Comparison of ENCODE assay signal across 11 cellular contexts in genomic region chr5:140965905-140966292, GRCh38. TPM values are rescaled to one million over a fixed set of nuclear protein-coding genes. Genes with fewer than 3 reads are reported as not detected.
DNase-seq lines count a peak whose midpoint lies in the region; ATAC-seq and TF ChIP-seq lines count a peak whose summit lies in the region.
"Had no signal": no experiment of that assay in that cellular context is flagged by ENCODE, and none has a peak within 500 bp of the region (broad histone marks: within the 10 kb centered on the region; RNA-seq: fewer than 3 reads in every experiment).

No MANE protein-coding gene starts in this region.

- ATAC-seq in GM19467 (IDR thresholded peaks at IDR 0.05; ENCODE audit: unreplicated experiment), result no peak
- ATAC-seq in HG03045 (IDR thresholded peaks at IDR 0.05; ENCODE audit: unreplicated experiment), result no peak
- ATAC-seq in GM18867 (IDR thresholded peaks at IDR 0.05; ENCODE audit: unreplicated experiment), result no peak
- ATAC-seq: K562 had no signal

- in situ Hi-C loops in transverse colon (cut with MboI; ENCODE audit: low pct_ligation_motif_present in 1 of 4, low pct_unique_long_range_greater_than_20kb in 1 of 4, low sequenced_read_pairs in 3 of 4), result no loop called here

- H3K14ac ChIP-seq in mesenchymal stem cell (ENCODE audit: low read length in 2 of 2), result peak overlapping the region in 1 of 2 experiments; percentile 8

- H3K18ac ChIP-seq in mesenchymal stem cell (ENCODE audit: low read depth in 1 of 2, low read length in 2 of 2), result peak overlapping the region in 1 of 2 experiments; percentile 61

- no peak overlapping the region for H2AK5ac ChIP-seq in mesenchymal stem cell (ENCODE audit: low read length, severe bottlenecking)

- intact Hi-C loops in transverse colon (cut with DNase I; ENCODE audit: low total_unique reads), result no loop called here

- H3K4me1 Mint-ChIP-seq in chondrocyte (ENCODE audit: low read depth), result peaks cover 47% of the 10 kb centered on the region
- H3K4me1 Mint-ChIP-seq: CD14-positive monocyte had no signal

- no peak for TF ChIP-seq EP300 in transverse colon (IDR thresholded peaks at IDR 0.05; ENCODE audit: low read depth)

- H2BK15ac ChIP-seq in mesenchymal stem cell (ENCODE audit: low read depth, poor library complexity, severe bottlenecking), result no peak overlapping the region

- H3K27me3 Mint-ChIP-seq in chondrocyte (ENCODE audit: low read depth), result no peaks in the 10 kb centered on the region

- H3K36me3 ChIP-seq in mesenchymal stem cell (ENCODE audit: control insufficient read depth in 1 of 2, insufficient read depth in 2 of 2, low read depth in 1 of 2, low read length in 2 of 2) (peaks cover 0 to 12% of the 10 kb centered on the region in 2 experiments), transverse colon (no peaks in the 10 kb centered on the region)

- H3K36me3 Mint-ChIP-seq in chondrocyte (ENCODE audit: low read depth), result peaks cover 2% of the 10 kb centered on the region

- no peaks in the 10 kb centered on the region for H3K79me1 ChIP-seq in mesenchymal stem cell (replicated peaks; ENCODE audit: low read length, poor library complexity, severe bottlenecking)

- peak overlapping the region; percentile 95 for H3K27ac Mint-ChIP-seq in chondrocyte (ENCODE audit: unreplicated experiment)
- H3K27ac Mint-ChIP-seq: CD14-positive monocyte had no signal

- peak overlapping the region; percentile 68 to 72 for H3K4me3 ChIP-seq in mesenchymal stem cell (ENCODE audit: insufficient read depth in 1 of 2, low read depth in 1 of 2, low read length in 2 of 2)
- peak overlapping the region in 3 of 4 donors; percentile 34 to 47 (median 38) for H3K4me3 ChIP-seq in transverse colon
- H3K4me3 ChIP-seq: K562 had no signal

- no peak overlapping the region for H2BK120ac ChIP-seq in mesenchymal stem cell (ENCODE audit: low read depth, low read length)

- no peak overlapping the region for H4K91ac ChIP-seq in mesenchymal stem cell (ENCODE audit: low read length)

- WGBS in mesenchymal stem cell, result 4% methylated on average over 7 of the region's 9 CpGs
- WGBS in transverse colon (ENCODE audit: low coverage in 1 of 2), 2 donors, result 6 to 7% methylated on average over 3 to 9 of the region's 9 CpGs

- peak overlapping the region; percentile 15 for H2AFZ ChIP-seq in mesenchymal stem cell (ENCODE audit: low read depth, low read length)

- H3K4me1 ChIP-seq in mesenchymal stem cell (ENCODE audit: control insufficient read depth, insufficient read depth, low read depth, low read length), result peaks cover 13% of the 10 kb centered on the region
- H3K4me1 ChIP-seq in transverse colon, result peaks cover 0 to 5% (median 4%) of the 10 kb centered on the region in 4 donors

- H3K27me3 ChIP-seq in mesenchymal stem cell (ENCODE audit: control insufficient read depth in 1 of 2, insufficient read depth in 1 of 2, low read length in 2 of 2), result peaks cover 13 to 40% of the 10 kb centered on the region in 2 experiments
- H3K27me3 ChIP-seq in transverse colon, result peaks cover 18% of the 10 kb centered on the region

- peak overlapping the region; percentile 55 for H4K8ac ChIP-seq in mesenchymal stem cell (ENCODE audit: low read length)

- H3K4me2 ChIP-seq in mesenchymal stem cell (ENCODE audit: low read length, poor library complexity, severe bottlenecking), result peak overlapping the region; percentile 97

- peak overlapping the region; percentile 15 for H3K9ac ChIP-seq in mesenchymal stem cell (ENCODE audit: low read length)

- no peak overlapping the region for H3K23ac ChIP-seq in mesenchymal stem cell (ENCODE audit: low read length in 2 of 2)

- DNase-seq in NCI-H748 treated with DMSO at 0.1 percent for 48 hours (lab: John Stamatoyannopoulos, UW), result peak; percentile 57
- DNase-seq in NCI-H748 (lab: John Stamatoyannopoulos, UW; ENCODE audit: unreplicated experiment), result no peak
- no peak for DNase-seq in chondrocyte (ENCODE audit: low spot score)
- no peak for DNase-seq in mesenchymal stem cell
- DNase-seq in transverse colon, result no peak
- DNase-seq: effector CD4-positive, alpha-beta T cell had no signal

- TF ChIP-seq CTCF in chondrocyte (IDR thresholded peaks at IDR 0.05) (no peak), transverse colon (IDR thresholded peaks at IDR 0.05) (no peak)

- TF ChIP-seq POLR2A in transverse colon (IDR thresholded peaks at IDR 0.05), result no peak

- no peaks in the 10 kb centered on the region for H3K9me3 Mint-ChIP-seq in chondrocyte (ENCODE audit: low read depth)

- H3K27ac ChIP-seq in mesenchymal stem cell (ENCODE audit: low read length, poor library complexity, severe bottlenecking), result no peak overlapping the region
- H3K27ac ChIP-seq in transverse colon, result peak overlapping the region in 1 of 4 donors; percentile 37

- no peak overlapping the region for H3K4ac ChIP-seq in mesenchymal stem cell (ENCODE audit: low read depth in 1 of 2, low read length in 2 of 2)

- H3K9me3 ChIP-seq in mesenchymal stem cell (ENCODE audit: control insufficient read depth, low read length), result no peaks in the 10 kb centered on the region
- H3K9me3 ChIP-seq in transverse colon, result no peaks in the 10 kb centered on the region

- no peak overlapping the region for H2BK5ac ChIP-seq in mesenchymal stem cell (ENCODE audit: low read depth, low read length, poor library complexity, severe bottlenecking)

- peak overlapping the region; percentile 96 for H3K4me3 Mint-ChIP-seq in chondrocyte (ENCODE audit: unreplicated experiment)

- H2BK12ac ChIP-seq in mesenchymal stem cell (ENCODE audit: low read length in 2 of 2), result peak overlapping the region in 1 of 2 experiments; percentile 21

RNA-seq across cellular contexts. Expression of gene PCDHAC2, which starts 0.4 kb away (rescaled TPM):
- 4.9 to 7.1 TPM (median 6.7 TPM) in 3 replicates for total RNA-seq in chondrocyte
- 8.2 TPM for polyA plus RNA-seq in mesenchymal stem cell (2013, experiment 1 of 2)
- polyA plus RNA-seq in mesenchymal stem cell (2013, experiment 2 of 2), result 1.8 TPM
- under 1 TPM in 2 of 4 donors, not detected in 2; 0.41 to 0.48 TPM for total RNA-seq in transverse colon
- total RNA-seq: K562 had no signal
- polyA plus RNA-seq: CD14-positive monocyte had no signal

RNA-seq across cellular contexts. Expression of gene PCDHAC1, which starts 39.8 kb away (rescaled TPM):
- total RNA-seq in chondrocyte, result 5.8 to 7.2 TPM (median 7.1 TPM) in 3 replicates
- polyA plus RNA-seq in mesenchymal stem cell (2013, experiment 1 of 2), result 0.58 TPM
- polyA plus RNA-seq in mesenchymal stem cell (2013, experiment 2 of 2), result 0.59 TPM
- under 1 TPM in 3 of 4 donors, not detected in 1; 0.37 to 0.82 (median 0.48) TPM for total RNA-seq in transverse colon
- total RNA-seq: K562 had no signal
- polyA plus RNA-seq: CD14-positive monocyte, K562 had no signal
